8 cellular contexts compared by ENCODE assay signal in the genomic region with DNA sequence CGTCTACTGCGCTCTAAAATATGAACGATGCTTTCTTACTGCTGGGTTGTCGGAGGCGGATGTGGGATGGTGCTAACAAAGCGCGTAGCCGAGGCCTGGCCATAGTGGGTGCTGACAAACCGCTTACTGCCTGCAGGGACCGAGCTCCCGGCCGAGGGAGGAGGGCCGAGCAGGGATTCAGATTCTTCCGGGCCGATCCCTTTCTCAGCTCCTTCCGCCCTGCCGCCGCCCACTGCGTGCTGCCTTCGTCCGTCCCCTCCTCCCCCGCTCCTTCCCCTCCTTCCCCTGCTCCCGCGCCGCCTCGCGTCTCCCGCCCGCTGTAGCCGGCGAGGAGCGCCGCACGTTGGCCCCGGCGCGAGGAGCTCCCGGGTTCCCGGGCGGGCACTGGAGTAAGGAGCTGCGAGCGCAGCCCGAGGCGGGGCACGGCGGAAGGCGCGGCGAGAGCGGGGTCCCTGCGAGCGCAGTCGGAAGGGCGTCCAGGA. TPM values are rescaled to one million over a fixed set of nuclear protein-coding genes. Genes with fewer than 3 reads are reported as not detected.
DNase-seq lines count a peak whose midpoint lies in the region; ATAC-seq and TF ChIP-seq lines count a peak whose summit lies in the region.

A gene (plus strand): TSS at position 271 of the 482 bp plus-strand sequence.

- peak; percentile 52 for ATAC-seq in left colon
- ATAC-seq in stimulated activated memory B cell treated with anti-CD40 and anti-IgM and Interleukin-4, amounts not matched to agents 10 μg/mL and 1 μg/mL and 100 μg/mL, for 72 hours, result no peak
- ATAC-seq in HG02571 (IDR thresholded peaks at IDR 0.05; ENCODE audit: unreplicated experiment), result no peak
- no peak for ATAC-seq in HG03520 (IDR thresholded peaks at IDR 0.05; ENCODE audit: unreplicated experiment)

- peak; percentile 81 for DNase-seq in ACHN
- peak; percentile 77 for DNase-seq in dedifferentiated amniotic fluid mesenchymal stem cell (ENCODE audit: extremely low spot score)
- peak; percentile 36 to 46 for DNase-seq in left colon

- no peaks in the 10 kb centered on the region for H3K36me3 Mint-ChIP-seq in stimulated activated memory B cell treated with anti-CD40 and anti-IgM and Interleukin-4, amounts not matched to agents 10 μg/mL and 1 μg/mL and 100 μg/mL, for 72 hours

- no peaks in the 10 kb centered on the region for H3K9me3 Mint-ChIP-seq in stimulated activated memory B cell treated with anti-CD40 and anti-IgM and Interleukin-4, amounts not matched to agents 10 μg/mL and 1 μg/mL and 100 μg/mL, for 72 hours

- no peak within 1 kb of the TSS for H3K27ac Mint-ChIP-seq in stimulated activated memory B cell treated with anti-CD40 and anti-IgM and Interleukin-4, amounts not matched to agents 10 μg/mL and 1 μg/mL and 100 μg/mL, for 72 hours

- peaks cover 57% of the 10 kb centered on the region for H3K27me3 Mint-ChIP-seq in stimulated activated memory B cell treated with anti-CD40 and anti-IgM and Interleukin-4, amounts not matched to agents 10 μg/mL and 1 μg/mL and 100 μg/mL, for 72 hours

- peaks cover 12% of the 10 kb centered on the region for H3K4me1 Mint-ChIP-seq in stimulated activated memory B cell treated with anti-CD40 and anti-IgM and Interleukin-4, amounts not matched to agents 10 μg/mL and 1 μg/mL and 100 μg/mL, for 72 hours

- intact Hi-C loops in left colon (cut with DNase I, micrococcal nuclease), result no loop called here

- peak within 1 kb of the TSS; percentile 10; the same call in 1 of the 2 replicates for H3K4me3 ChIP-seq in GM08714 (ENCODE audit: low read length)

- H3K4me3 Mint-ChIP-seq in stimulated activated memory B cell treated with anti-CD40 and anti-IgM and Interleukin-4, amounts not matched to agents 10 μg/mL and 1 μg/mL and 100 μg/mL, for 72 hours, result peak within 1 kb of the TSS; percentile 62

- in situ Hi-C loops in ACHN (cut with HindIII; ENCODE audit: low pct_ligation_motif_present, low pct_unique_long_range_greater_than_20kb, low sequenced_read_pairs), result no loop called here

TF ChIP-seq in PFSK-1, 5 proteins besides CTCF, POLR2A, EP300 and RAD21:
- TF ChIP-seq POLR2AphosphoS5 (IDR thresholded peaks at IDR 0.05; ENCODE audit: low read depth, low read length) (0 out of 2 replicates have a peak, but pooled peaks have one; percentile 50), TAF1 (IDR thresholded peaks at IDR 0.05; ENCODE audit: borderline replicate concordance, insufficient read depth, low read length) (no peak), FOXP2 (optimal IDR thresholded peaks at IDR 0.05; ENCODE audit: borderline replicate concordance, extremely low read depth, extremely low read length, insufficient read depth) (no peak), SIN3A (IDR thresholded peaks at IDR 0.05; ENCODE audit: borderline replicate concordance, insufficient read depth, low read length) (peak; percentile 95; the same call in 1 of the 2 replicates)
- TF ChIP-seq, protein P1, sequence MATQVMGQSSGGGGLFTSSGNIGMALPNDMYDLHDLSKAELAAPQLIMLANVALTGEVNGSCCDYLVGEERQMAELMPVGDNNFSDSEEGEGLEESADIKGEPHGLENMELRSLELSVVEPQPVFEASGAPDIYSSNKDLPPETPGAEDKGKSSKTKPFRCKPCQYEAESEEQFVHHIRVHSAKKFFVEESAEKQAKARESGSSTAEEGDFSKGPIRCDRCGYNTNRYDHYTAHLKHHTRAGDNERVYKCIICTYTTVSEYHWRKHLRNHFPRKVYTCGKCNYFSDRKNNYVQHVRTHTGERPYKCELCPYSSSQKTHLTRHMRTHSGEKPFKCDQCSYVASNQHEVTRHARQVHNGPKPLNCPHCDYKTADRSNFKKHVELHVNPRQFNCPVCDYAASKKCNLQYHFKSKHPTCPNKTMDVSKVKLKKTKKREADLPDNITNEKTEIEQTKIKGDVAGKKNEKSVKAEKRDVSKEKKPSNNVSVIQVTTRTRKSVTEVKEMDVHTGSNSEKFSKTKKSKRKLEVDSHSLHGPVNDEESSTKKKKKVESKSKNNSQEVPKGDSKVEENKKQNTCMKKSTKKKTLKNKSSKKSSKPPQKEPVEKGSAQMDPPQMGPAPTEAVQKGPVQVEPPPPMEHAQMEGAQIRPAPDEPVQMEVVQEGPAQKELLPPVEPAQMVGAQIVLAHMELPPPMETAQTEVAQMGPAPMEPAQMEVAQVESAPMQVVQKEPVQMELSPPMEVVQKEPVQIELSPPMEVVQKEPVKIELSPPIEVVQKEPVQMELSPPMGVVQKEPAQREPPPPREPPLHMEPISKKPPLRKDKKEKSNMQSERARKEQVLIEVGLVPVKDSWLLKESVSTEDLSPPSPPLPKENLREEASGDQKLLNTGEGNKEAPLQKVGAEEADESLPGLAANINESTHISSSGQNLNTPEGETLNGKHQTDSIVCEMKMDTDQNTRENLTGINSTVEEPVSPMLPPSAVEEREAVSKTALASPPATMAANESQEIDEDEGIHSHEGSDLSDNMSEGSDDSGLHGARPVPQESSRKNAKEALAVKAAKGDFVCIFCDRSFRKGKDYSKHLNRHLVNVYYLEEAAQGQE (IDR thresholded peaks at IDR 0.05; ENCODE audit: insufficient read depth in 1 of 2, low read depth in 2 of 2, low read length in 2 of 2), result 0 out of 4 replicates have a peak, but pooled peaks have one; percentile 27 to 32

RNA-seq across cellular contexts. Expression of the gene that starts here (rescaled TPM):
- 112 TPM for polyA plus RNA-seq in PFSK-1 (2012; ENCODE audit: insufficient read length, low read depth)
- under 1 TPM; 0.40 to 0.78 TPM for total RNA-seq in left colon

Comparison
In these comparisons a context has a peak if more than half of its experiments do, and no peak if none do; other contexts are left out.
1. Peak in DNase-seq and ATAC-seq in left colon; RNA of the gene not detected or under 1 TPM.